14 cellular contexts compared by ENCODE assay signal in genomic region chr7:94440460-94441039, GRCh38. TPM values are rescaled to one million over a fixed set of nuclear protein-coding genes. Genes with fewer than 3 reads are reported as not detected.
A peak's percentile ranks its signal among the peaks of the same experiment; 100 is the strongest.
DNase-seq lines count a peak whose midpoint lies in the region; ATAC-seq and TF ChIP-seq lines count a peak whose summit lies in the region.
"Had no signal": no experiment of that assay in that cellular context is flagged by ENCODE, and none has a peak within 500 bp of the region (broad histone marks: within the 10 kb centered on the region; RNA-seq: fewer than 3 reads in every experiment).

No MANE protein-coding gene starts in this region.

- no peaks in the 10 kb centered on the region for H3K9me2 ChIP-seq in GM23338 (ENCODE audit: insufficient read depth)

- no peaks in the 10 kb centered on the region for H3K36me3 ChIP-seq in GM23338 (ENCODE audit: insufficient read depth)
- no peaks in the 10 kb centered on the region for H3K36me3 ChIP-seq in endodermal cell (ENCODE audit: control insufficient read depth, insufficient read depth, low read length)

- H3K4me3 ChIP-seq in GM23338 (no peak overlapping the region), endodermal cell (ENCODE audit: low read length) (no peak overlapping the region)

- H3K9me3 ChIP-seq in endodermal cell (ENCODE audit: control insufficient read depth, low read length), result no peaks in the 10 kb centered on the region

- no peak overlapping the region for H3K4me2 ChIP-seq in GM23338

- H3K36me3 Mint-ChIP-seq in GM23338 (ENCODE audit: low read depth) (no peaks in the 10 kb centered on the region), endodermal cell (ENCODE audit: low read depth) (no peaks in the 10 kb centered on the region), nephron (ENCODE audit: low read depth) (no peaks in the 10 kb centered on the region)

- no peak overlapping the region for H3K9ac ChIP-seq in endodermal cell (ENCODE audit: extremely low read depth, low read length, poor library complexity, severe bottlenecking)

- no peak overlapping the region; the same call in 1 of the 2 replicates for H3K27ac Mint-ChIP-seq in GM23338
- no peak overlapping the region for H3K27ac Mint-ChIP-seq in endodermal cell
- peak overlapping the region; percentile 15 to 30 (median 21) for H3K27ac Mint-ChIP-seq in nephron
- H3K27ac Mint-ChIP-seq: CD4-positive, alpha-beta T cell; T-helper 1 cell treated with Interleukin-12 subunit alpha and Interleukin-12 subunit beta and Interleukin-4 antibody, amounts not matched to agents 30 μg/mL and 1 μg/mL, for 36 hours had no signal

- H3K4me1 Mint-ChIP-seq in GM23338, result peaks cover 15% of the 10 kb centered on the region; the same call in 2 of the 3 replicates
- peaks cover 27% of the 10 kb centered on the region for H3K4me1 Mint-ChIP-seq in endodermal cell
- peaks cover 63% of the 10 kb centered on the region for H3K4me1 Mint-ChIP-seq in nephron

- H3K27ac ChIP-seq in GM23338 (ENCODE audit: low read depth) (no peak overlapping the region), endodermal cell (ENCODE audit: low read depth, low read length) (peak overlapping the region; percentile 84)

- H3K4me1 ChIP-seq in GM23338 (ENCODE audit: insufficient read depth), result no peaks in the 10 kb centered on the region
- H3K4me1 ChIP-seq in endodermal cell (ENCODE audit: control insufficient read depth, insufficient read depth, low read length), result no peaks in the 10 kb centered on the region

- H3F3A ChIP-seq in GM23338 (replicated peaks; ENCODE audit: low read depth), result no peaks in the 10 kb centered on the region

- H3K27me3 Mint-ChIP-seq in GM23338 (ENCODE audit: insufficient read depth, low read depth, poor library complexity), result no peaks in the 10 kb centered on the region
- peaks cover 7% of the 10 kb centered on the region for H3K27me3 Mint-ChIP-seq in endodermal cell (ENCODE audit: insufficient read depth)
- H3K27me3 Mint-ChIP-seq in nephron (ENCODE audit: low read depth), result no peaks in the 10 kb centered on the region

- TF ChIP-seq CTCF in GM23338 (conservative IDR thresholded peaks at IDR 0.05; ENCODE audit: low read depth in 2 of 2), result no peak
- TF ChIP-seq CTCF in endodermal cell (conservative IDR thresholded peaks at IDR 0.05), result no peak
- no peak for TF ChIP-seq CTCF in nephron (IDR thresholded peaks at IDR 0.05; ENCODE audit: unreplicated experiment in 3 of 3)

- no peaks in the 10 kb centered on the region for H3K27me3 ChIP-seq in GM23338 (ENCODE audit: insufficient read depth)
- peaks cover 22% of the 10 kb centered on the region for H3K27me3 ChIP-seq in endodermal cell (ENCODE audit: control insufficient read depth, insufficient read depth, low read length, poor library complexity, severe bottlenecking)

- no peak overlapping the region for H2AFZ ChIP-seq in GM23338

- no peak overlapping the region for H3K4me3 Mint-ChIP-seq in GM23338
- H3K4me3 Mint-ChIP-seq in endodermal cell, result no peak overlapping the region
- no peak overlapping the region for H3K4me3 Mint-ChIP-seq in nephron
- H3K4me3 Mint-ChIP-seq: CD4-positive, alpha-beta T cell; T-helper 1 cell treated with Interleukin-12 subunit alpha and Interleukin-12 subunit beta and Interleukin-4 antibody, amounts not matched to agents 30 μg/mL and 1 μg/mL, for 36 hours had no signal

- peak; percentile 50; the same call in 1 of the 3 replicates for ATAC-seq in GM23338
- no peak for ATAC-seq in GM18498 (IDR thresholded peaks at IDR 0.05; ENCODE audit: unreplicated experiment)
- ATAC-seq: sciatic nerve had no signal

- H3K79me2 ChIP-seq in GM23338 (replicated peaks; ENCODE audit: insufficient read depth), result no peaks in the 10 kb centered on the region

- no peaks in the 10 kb centered on the region for H3K9me3 Mint-ChIP-seq in GM23338
- H3K9me3 Mint-ChIP-seq in endodermal cell, result no peaks in the 10 kb centered on the region
- peaks cover 3% of the 10 kb centered on the region for H3K9me3 Mint-ChIP-seq in nephron
- H3K9me3 Mint-ChIP-seq: CD4-positive, alpha-beta T cell; T-helper 1 cell treated with Interleukin-12 subunit alpha and Interleukin-12 subunit beta and Interleukin-4 antibody, amounts not matched to agents 30 μg/mL and 1 μg/mL, for 36 hours had no signal

- H4K20me1 ChIP-seq in GM23338 (replicated peaks; ENCODE audit: insufficient read depth), result no peaks in the 10 kb centered on the region

- DNase-seq in GM23338 (ENCODE audit: low spot score), result peak; percentile 19
- DNase-seq in NCI-H226, result peak; percentile 8
- DNase-seq in endodermal cell, result no peak
- no peak for DNase-seq in HUDEP-2 (lab: John Stamatoyannopoulos, UW; ENCODE audit: unreplicated experiment in 76 of 76)
- no peak for DNase-seq in HK-2 (ENCODE audit: unreplicated experiment)
- no peak for DNase-seq in A172 (ENCODE audit: low spot score)
- DNase-seq: activated CD4-positive, alpha-beta T cell treated with anti-CD3 and anti-CD28 coated beads for 48 hours; activated T-cell treated with anti-CD3 and anti-CD28 coated beads, Interleukin-2, amount 50 U/mL, for 48 hours; CD4-positive, alpha-beta T cell; KG1 had no signal

- 80 to 92% methylated on average over 4 to 7 of the region's 7 CpGs for WGBS in endodermal cell (ENCODE audit: insufficient coverage in 1 of 2, insufficient read length in 1 of 2), 2 experiments

TF ChIP-seq in GM23338, 12 proteins besides CTCF, POLR2A, EP300 and RAD21 (continues in another document):
- no peak for TF ChIP-seq NANOG (IDR thresholded peaks at IDR 0.05; ENCODE audit: borderline replicate concordance)
- no peak for TF ChIP-seq ZNF331 (CRISPR knock-in tag; IDR thresholded peaks at IDR 0.05; ENCODE audit: low read depth)
- TF ChIP-seq JUNB (IDR thresholded peaks at IDR 0.05; ENCODE audit: unreplicated experiment), result no peak
- no peak for TF ChIP-seq ZNF462 (CRISPR knock-in tag; IDR thresholded peaks at IDR 0.05)
- no peak for TF ChIP-seq POLR2AphosphoS5 (IDR thresholded peaks at IDR 0.05; ENCODE audit: low read depth)

RNA-seq across cellular contexts. Expression of gene COL1A2, which starts 45.9 kb away (rescaled TPM):
- 61.6 and 67.0 TPM in 2 replicates for total RNA-seq in GM23338 (2014; rRNA removed; shearing (Covaris generic))
- polyA plus RNA-seq in GM23338 (2016; fragmentation: Nextera tagmentation; extraction: Ambion mirVana), result 32.0 and 34.6 TPM in 2 replicates
- 10 to 100 TPM; 42.2 to 99.7 TPM for total RNA-seq in endodermal cell
- 251 TPM for polyA plus RNA-seq in endodermal cell (2013, experiment 1 of 2)
- 245 TPM for polyA plus RNA-seq in endodermal cell (2013, experiment 2 of 2)
- 104 and 144 TPM in 2 replicates for total RNA-seq in A172 (2014; rRNA removed; shearing (Covaris generic))

Comparison
In these comparisons a context has a peak if more than half of its experiments do, and no peak if none do; other contexts are left out.
1. DNase-seq: peak in GM23338 (single experiment) and NCI-H226 (single experiment); none in endodermal cell (single experiment), HUDEP-2 (0 of 76), HK-2 (single experiment) and A172 (single experiment).
2. H3K27ac Mint-ChIP-seq: peak in nephron (3 of 3); none in GM23338 (single experiment) and endodermal cell (single experiment).